In the genomic region with DNA sequence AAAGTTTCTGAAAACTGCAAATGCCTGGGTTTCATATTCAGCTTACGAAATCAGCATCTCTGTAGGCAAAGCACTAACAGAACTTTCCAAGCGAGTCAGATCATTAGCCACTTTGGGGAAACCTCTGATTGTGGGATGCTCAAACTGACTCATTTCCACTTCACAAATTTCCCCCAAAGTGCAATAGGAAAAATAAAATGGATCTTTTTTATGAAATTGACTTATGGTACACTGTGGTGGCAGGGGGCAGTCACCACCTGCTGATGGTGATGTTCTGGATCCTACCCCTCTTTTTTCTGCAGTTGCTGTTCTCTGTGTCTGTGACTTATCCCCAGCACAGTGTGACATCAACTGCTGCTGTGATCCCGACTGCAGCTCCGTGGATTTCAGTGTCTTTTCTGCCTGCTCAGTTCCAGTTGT, we compare ENCODE assay signal across 9 cellular contexts. TPM values are rescaled to one million over a fixed set of nuclear protein-coding genes. Genes with fewer than 3 reads are reported as not detected.
A peak's percentile ranks its signal among the peaks of the same experiment; 100 is the strongest.
DNase-seq lines count a peak whose midpoint lies in the region; ATAC-seq and TF ChIP-seq lines count a peak whose summit lies in the region.
"Had no signal": no experiment of that assay in that cellular context is flagged by ENCODE, and none has a peak within 500 bp of the region (broad histone marks: within the 10 kb centered on the region; RNA-seq: fewer than 3 reads in every experiment).

No MANE protein-coding gene starts in this region.

- in situ Hi-C loops in G401 (cut with HindIII; ENCODE audit: low sequenced_read_pairs): no loop called here

- TF ChIP-seq CTCF in GM10266 (IDR thresholded peaks at IDR 0.05; ENCODE audit: control insufficient read depth, insufficient read depth, low read depth, missing control alignments) (peak; percentile 58), fibroblast of mammary gland (conservative IDR thresholded peaks at IDR 0.05; ENCODE audit: control insufficient read depth, insufficient read depth, low read depth, low read length) (no peak)

- DNase-seq in GM10266 (ENCODE audit: extremely low spot score) (peak; percentile 33), M059J (ENCODE audit: low read depth) (peak; percentile 4), fibroblast of mammary gland (ENCODE audit: low read depth) (peak; percentile 28), DMS 273 (lab: John Stamatoyannopoulos, UW; ENCODE audit: unreplicated experiment) (no peak), G401 (ENCODE audit: low spot score) (no peak), NCI-H1417 treated with DMSO at 0.1 percent for 48 hours (lab: John Stamatoyannopoulos, UW) (no peak), NCI-H82 treated with DMSO at 0.1 percent for 48 hours (lab: John Stamatoyannopoulos, UW; ENCODE audit: unreplicated experiment) (no peak)
- DNase-seq: upper lobe of left lung had no signal

- ATAC-seq in GM21515 (IDR thresholded peaks at IDR 0.05; ENCODE audit: unreplicated experiment): peak; percentile 55

- no peak overlapping the region for H3K4me3 ChIP-seq in fibroblast of mammary gland (ENCODE audit: control insufficient read depth, low read depth, low read length)
- H3K4me3 ChIP-seq: upper lobe of left lung had no signal

RNA-seq across cellular contexts. Expression of gene TCTN1, which starts 5.6 kb away (rescaled TPM):
- total RNA-seq in M059J (2014; rRNA removed; shearing (Covaris generic)): 40.4 and 42.8 TPM in 2 replicates
- 24.8 and 28.4 TPM in 2 replicates for total RNA-seq in G401 (2014; rRNA removed; shearing (Covaris generic))

RNA-seq across cellular contexts. Expression of gene PPTC7, which starts 36.4 kb away (rescaled TPM):
- total RNA-seq in M059J (2014; rRNA removed; shearing (Covaris generic)): 1.7 and 5.2 TPM in 2 replicates
- 11.7 and 15.3 TPM in 2 replicates for total RNA-seq in G401 (2014; rRNA removed; shearing (Covaris generic))

Comparison
In these comparisons a context has a peak if more than half of its experiments do, and no peak if none do; other contexts are left out.
1. DNase-seq: peak in GM10266 (single experiment), M059J (single experiment) and fibroblast of mammary gland (single experiment); none in DMS 273 (single experiment), G401 (single experiment), NCI-H1417 treated with DMSO at 0.1 percent for 48 hours (single experiment) and NCI-H82 treated with DMSO at 0.1 percent for 48 hours (single experiment).